ENCODE assay signal across 8 cellular contexts in genomic region chr2:17879137-17879912, GRCh38. TPM values are rescaled to one million over a fixed set of nuclear protein-coding genes. Genes with fewer than 3 reads are reported as not detected.
DNase-seq lines count a peak whose midpoint lies in the region; ATAC-seq and TF ChIP-seq lines count a peak whose summit lies in the region.

No MANE protein-coding gene starts in this region.

- H3K9me3 ChIP-seq in right cardiac atrium (ENCODE audit: control insufficient read depth, low read length), result no peaks in the 10 kb centered on the region

- peak; percentile 5 for ATAC-seq in activated naive CD8-positive, alpha-beta T cell treated with anti-CD3 and anti-CD28 coated beads, Interleukin-2, amount 50 U/mL, for 24 hours
- ATAC-seq in right cardiac atrium, result peak; percentile 84 to 86
- no peak for ATAC-seq in HG03457 (IDR thresholded peaks at IDR 0.05; ENCODE audit: unreplicated experiment)

- H3K27me3 ChIP-seq in right cardiac atrium (ENCODE audit: control insufficient read depth, insufficient read depth) (no peaks in the 10 kb centered on the region), rectal smooth muscle tissue (ENCODE audit: control insufficient read depth, insufficient read depth, low read length) (no peaks in the 10 kb centered on the region)

- H3K36me3 ChIP-seq in rectal smooth muscle tissue (ENCODE audit: control insufficient read depth, insufficient read depth, low read length), result no peaks in the 10 kb centered on the region

- H3K4me3 ChIP-seq in HFF-Myc (replicated peaks; ENCODE audit: low read depth, low read length), result peak overlapping the region; percentile 43
- H3K4me3 ChIP-seq in right cardiac atrium (ENCODE audit: low read length), result peak overlapping the region; percentile 57
- peak overlapping the region; percentile 84 for H3K4me3 ChIP-seq in rectal smooth muscle tissue (ENCODE audit: low read length)

- H3K27ac ChIP-seq in right cardiac atrium (ENCODE audit: low read length) (no peak overlapping the region), rectal smooth muscle tissue (ENCODE audit: low read depth, low read length) (no peak overlapping the region)

- TF ChIP-seq CTCF in HFF-Myc (IDR thresholded peaks at IDR 0.05; ENCODE audit: low read depth, low read length, missing control alignments), result peak; percentile 6

- WGBS in right cardiac atrium, result 4% methylated on average over 49 of the region's 49 CpGs

- H3K4me3 Mint-ChIP-seq in activated naive CD8-positive, alpha-beta T cell treated with anti-CD3 and anti-CD28 coated beads, Interleukin-2, amount 50 U/mL, for 24 hours, result peak overlapping the region; percentile 60

- peaks cover 8% of the 10 kb centered on the region for H3K4me1 Mint-ChIP-seq in activated naive CD8-positive, alpha-beta T cell treated with anti-CD3 and anti-CD28 coated beads, Interleukin-2, amount 50 U/mL, for 24 hours

- no peaks in the 10 kb centered on the region for H3K4me1 ChIP-seq in right cardiac atrium (ENCODE audit: control insufficient read depth, insufficient read depth, low read length)
- H3K4me1 ChIP-seq in rectal smooth muscle tissue (ENCODE audit: control insufficient read depth, insufficient read depth, low read length), result no peaks in the 10 kb centered on the region

- H3K9ac ChIP-seq in rectal smooth muscle tissue (ENCODE audit: low read length), result no peak overlapping the region

- peaks cover 70% of the 10 kb centered on the region for H3K27me3 Mint-ChIP-seq in activated naive CD8-positive, alpha-beta T cell treated with anti-CD3 and anti-CD28 coated beads, Interleukin-2, amount 50 U/mL, for 24 hours

- intact Hi-C loops in right cardiac atrium (cut with DNase I), result loop anchor here in 1 of 4 donors (10.0 kb wide), 1 partner anchor 275 kb away; no protein-coding TSS in a partner anchor

- DNase-seq in EH (ENCODE audit: low read depth), result peak; percentile 67
- peak; percentile 6 for DNase-seq in HFF-Myc (ENCODE audit: extremely low read depth, low read depth)
- peak; percentile 71 for DNase-seq in NCI-H2196 (lab: John Stamatoyannopoulos, UW; ENCODE audit: unreplicated experiment)
- DNase-seq in activated naive CD8-positive, alpha-beta T cell treated with anti-CD3 and anti-CD28 coated beads, Interleukin-2, amount 50 U/mL, for 24 hours, result no peak
- peak; percentile 69 to 87 (median 86) for DNase-seq in right cardiac atrium
- DNase-seq in AML-193 (lab: John Stamatoyannopoulos, UW), result no peak

- H3K27ac Mint-ChIP-seq in activated naive CD8-positive, alpha-beta T cell treated with anti-CD3 and anti-CD28 coated beads, Interleukin-2, amount 50 U/mL, for 24 hours, result no peak overlapping the region

- H3K36me3 Mint-ChIP-seq in activated naive CD8-positive, alpha-beta T cell treated with anti-CD3 and anti-CD28 coated beads, Interleukin-2, amount 50 U/mL, for 24 hours (ENCODE audit: low read depth), result no peaks in the 10 kb centered on the region

- peaks cover 4% of the 10 kb centered on the region for H3K9me3 Mint-ChIP-seq in activated naive CD8-positive, alpha-beta T cell treated with anti-CD3 and anti-CD28 coated beads, Interleukin-2, amount 50 U/mL, for 24 hours

RNA-seq across cellular contexts. Expression of gene KCNS3, which starts 0.9 kb away (rescaled TPM):
- total RNA-seq in right cardiac atrium, result 1 to 10 TPM; 3.0 to 4.3 (median 3.5) TPM
- polyA plus RNA-seq in right cardiac atrium, result 1.3 TPM

Comparison
In these comparisons a context has a peak if more than half of its experiments do, and no peak if none do; other contexts are left out.
1. DNase-seq: peak in EH (single experiment), HFF-Myc (single experiment), NCI-H2196 (single experiment) and right cardiac atrium (3 of 3); none in activated naive CD8-positive, alpha-beta T cell treated with anti-CD3 and anti-CD28 coated beads, Interleukin-2, amount 50 U/mL, for 24 hours (single experiment) and AML-193 (0 of 2).
2. Peak in every context shown above with its lines, with median percentiles within 50 percentile points of each other: H3K4me3 ChIP-seq.